19 cellular contexts compared by ENCODE assay signal in the genomic region with DNA sequence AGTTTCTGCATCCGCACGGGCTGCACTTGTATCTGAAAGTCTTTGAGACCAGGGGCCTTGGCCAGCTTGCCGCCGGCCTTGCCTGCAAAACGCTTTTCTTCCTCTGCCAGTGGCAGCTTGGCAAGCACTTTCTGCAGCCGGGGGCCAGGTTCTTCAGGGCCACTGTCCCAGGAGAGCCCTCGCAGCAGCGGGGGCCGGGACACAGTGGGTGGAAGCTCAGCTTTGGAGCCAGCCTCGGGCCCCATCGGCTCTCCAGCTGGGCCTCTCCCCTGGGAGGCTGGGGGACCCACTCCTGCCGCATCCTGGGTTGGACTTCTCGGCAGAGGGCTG. TPM values are rescaled to one million over a fixed set of nuclear protein-coding genes. Genes with fewer than 3 reads are reported as not detected.
DNase-seq lines count a peak whose midpoint lies in the region; FAIRE-seq and TF ChIP-seq lines count a peak whose summit lies in the region.
"Had no signal": no experiment of that assay in that cellular context is flagged by ENCODE, and none has a peak within 500 bp of the region (broad histone marks: within the 10 kb centered on the region; RNA-seq: fewer than 3 reads in every experiment).

No MANE protein-coding gene starts in this region.

- H4K91ac ChIP-seq in H1 (replicated peaks; ENCODE audit: insufficient read length, low read length): no peak overlapping the region

- peak overlapping the region; percentile 57; the same call in 1 of the 2 replicates for H4K8ac ChIP-seq in H1 (ENCODE audit: extremely low read depth, insufficient read depth, low read length)

- no peak for FAIRE-seq in H1 (lab: Jason Lieb, UNC)
- FAIRE-seq: colon, islet of Langerhans had no signal

- H3K79me2 ChIP-seq in H1 (ENCODE audit: control insufficient read depth in 1 of 2, insufficient read depth in 2 of 2, low read length in 2 of 2): no peaks in the 10 kb centered on the region

- H3K27me3 ChIP-seq in H1 (replicated peaks in 1 of 4; ENCODE audit: control insufficient read depth in 3 of 4, extremely low read depth in 1 of 4, insufficient read depth in 3 of 4, low read length in 3 of 4): no peaks in the 10 kb centered on the region
- no peaks in the 10 kb centered on the region for H3K27me3 ChIP-seq in neutrophil
- H3K27me3 ChIP-seq in tibial artery: no peaks in the 10 kb centered on the region

- H2BK120ac ChIP-seq in H1 (replicated peaks; ENCODE audit: low read depth, low read length): no peak overlapping the region

- CTCF ChIA-PET in H1 (lab: Charles Lee; ENCODE audit: partially characterized antibody): interaction anchor here (0.6 to 6.2 kb wide), 24 partner anchors 8 to 220 kb away, joined by 3 to 64 read pairs (median 4); partner anchors contain the start of gene RNF141

- H2AK5ac ChIP-seq in H1 (ENCODE audit: low read depth, low read length): no peak overlapping the region

- H3K56ac ChIP-seq in H1 (replicated peaks; ENCODE audit: insufficient read length, low read depth, low read length): no peak overlapping the region

- H2AFZ ChIP-seq in H1 (ENCODE audit: low read length): no peak overlapping the region

- no peak overlapping the region for H3K18ac ChIP-seq in H1 (ENCODE audit: extremely low read depth, low read length)

- no peak overlapping the region for H3K4me2 ChIP-seq in H1 (ENCODE audit: insufficient read depth in 1 of 2, low read depth in 2 of 2, low read length in 2 of 2)

- H3K23ac ChIP-seq in H1 (ENCODE audit: insufficient read length): no peak overlapping the region

- H3K79me1 ChIP-seq in H1 (ENCODE audit: low read depth, low read length): no peaks in the 10 kb centered on the region

- H3K9me3 ChIP-seq in SK-N-MC (ENCODE audit: low read depth, low read length) (no peaks in the 10 kb centered on the region), H1 (ENCODE audit: insufficient read depth in 2 of 2, low read depth in 1 of 2, low read length in 1 of 2) (no peaks in the 10 kb centered on the region), neutrophil (no peaks in the 10 kb centered on the region), tibial artery (no peaks in the 10 kb centered on the region)
- H3K9me3 ChIP-seq: Caco-2 had no signal

- no peaks in the 10 kb centered on the region for H3K23me2 ChIP-seq in H1 (ENCODE audit: low read depth, low read length)

- no peak overlapping the region for H2BK15ac ChIP-seq in H1 (ENCODE audit: low read length)

- TF ChIP-seq EP300 in H1 (IDR thresholded peaks at IDR 0.05; ENCODE audit: borderline replicate concordance in 1 of 2, low read depth in 2 of 2, low read length in 2 of 2): no peak

- no peak overlapping the region for H2BK12ac ChIP-seq in H1 (ENCODE audit: low read depth, low read length)

- no peaks in the 10 kb centered on the region for H3K36me3 ChIP-seq in SK-N-MC (ENCODE audit: insufficient read depth, low read length)
- H3K36me3 ChIP-seq in H1 (ENCODE audit: control insufficient read depth in 2 of 4, insufficient read depth in 4 of 4, low read length in 3 of 4): no peaks in the 10 kb centered on the region
- no peaks in the 10 kb centered on the region for H3K36me3 ChIP-seq in neutrophil
- H3K36me3 ChIP-seq in tibial artery: peaks cover 59 to 74% (median 62%) of the 10 kb centered on the region in 3 donors

- intact Hi-C loops in tibial artery (cut with DNase I; ENCODE audit: low total_unique reads): no loop called here

- no peak overlapping the region for H3K4ac ChIP-seq in H1 (replicated peaks; ENCODE audit: insufficient read length, low read depth, low read length)

- H3K9ac ChIP-seq in SK-N-MC (ENCODE audit: insufficient read length) (peak overlapping the region; percentile 10), H1 (replicated peaks in 1 of 4; ENCODE audit: extremely low read depth in 1 of 4, low read depth in 3 of 4, low read length in 3 of 4) (no peak overlapping the region)

- DNase-seq in SK-N-MC (ENCODE audit: low read depth, low spot score) (no peak), H1 (ENCODE audit: low read depth in 1 of 2, low spot score in 2 of 2) (peak in 1 of 2 experiments; percentile 44), tibial artery (peak in 1 of 2 donors; percentile 88), NCI-H1417 (lab: John Stamatoyannopoulos, UW) (no peak), NOMO-1 (lab: John Stamatoyannopoulos, UW; ENCODE audit: unreplicated experiment in 2 of 2) (no peak), NCI-H69 (lab: John Stamatoyannopoulos, UW) (no peak)
- DNase-seq in activated CD4-positive, CD25-positive, alpha-beta regulatory T cell (lab: John Stamatoyannopoulos, UW): no peak
- DNase-seq: activated CD4-positive, alpha-beta T cell treated with anti-CD3 and anti-CD28 coated beads, Interleukin-2, amount 50 U/mL, for 1 hour; activated naive CD4-positive, alpha-beta T cell treated with anti-CD3 and anti-CD28 coated beads for 36 hours; Caco-2; mesenchymal stem cell; NCI-H1092; NCI-H2081 treated with DMSO at 0.1 percent for 48 hours; NCI-H446 treated with DMSO at 0.1 percent for 48 hours had no signal

- H2BK5ac ChIP-seq in H1 (ENCODE audit: low read depth, low read length): no peak overlapping the region

- POLR2A ChIA-PET in H1 (lab: Charles Lee; ENCODE audit: partially characterized antibody): interaction anchor here (1.1 to 1.9 kb wide), 2 partner anchors 12 to 108 kb away, joined by 3 to 6 read pairs; no protein-coding TSS in a partner anchor

- no peak for TF ChIP-seq RAD21 in H1 (IDR thresholded peaks at IDR 0.05 in 1 of 2, conservative IDR thresholded peaks at IDR 0.05 in 1 of 2; ENCODE audit: low read depth in 2 of 2, low read length in 2 of 2)

- H4K20me1 ChIP-seq in H1 (replicated peaks in 1 of 2; ENCODE audit: control insufficient read depth in 1 of 2, insufficient read depth in 2 of 2, low read length in 2 of 2): no peaks in the 10 kb centered on the region

- H2BK20ac ChIP-seq in H1 (ENCODE audit: low read length): no peak overlapping the region

- H3K27ac ChIP-seq in SK-N-MC: no peak overlapping the region
- no peak overlapping the region for H3K27ac ChIP-seq in H1 (ENCODE audit: low read depth, low read length)
- peak overlapping the region; percentile 98 for H3K27ac ChIP-seq in neutrophil
- peak overlapping the region; percentile 89 for H3K27ac ChIP-seq in tibial artery

- no peak overlapping the region for H4K5ac ChIP-seq in H1 (ENCODE audit: insufficient read length, low read depth, low read length)

- H3K4me3 ChIP-seq in SK-N-MC (no peak overlapping the region), H1 (ENCODE audit: extremely low read depth in 1 of 4, insufficient read depth in 2 of 4, low read depth in 3 of 4, low read length in 4 of 4) (no peak overlapping the region), neutrophil (ENCODE audit: low read depth in 1 of 2, low read length in 1 of 2) (no peak overlapping the region), tibial artery (no peak overlapping the region)

- no peak overlapping the region for H3K14ac ChIP-seq in H1 (ENCODE audit: insufficient read length)

- no peak for TF ChIP-seq POLR2A in H1 (IDR thresholded peaks at IDR 0.05; ENCODE audit: control extremely low read depth in 1 of 2, low read depth in 2 of 2, low read length in 2 of 2)

- TF ChIP-seq CTCF in H1 (IDR thresholded peaks at IDR 0.05; ENCODE audit: control extremely low read depth in 1 of 3, insufficient read depth in 1 of 3, low read depth in 1 of 3, low read length in 3 of 3) (no peak), neutrophil (IDR thresholded peaks at IDR 0.05) (no peak), tibial artery (IDR thresholded peaks at IDR 0.05) (no peak)

- WGBS in H1 (ENCODE audit: extremely low coverage in 1 of 2, insufficient coverage in 1 of 2, insufficient read length in 1 of 2, insufficient replicate concordance in 2 of 2, low coverage in 1 of 2, low lambda C conversion rate in 2 of 2, missing lambda C conversion rate in 1 of 2), 2 experiments: 88% methylated on average over 13 of the region's 13 CpGs; no CpG with 5 or more reads in 1 of the 2 experiments

- H3K4me1 ChIP-seq in H1 (replicated peaks in 1 of 4; ENCODE audit: control insufficient read depth in 3 of 4, insufficient read depth in 4 of 4, low read length in 3 of 4) (no peaks in the 10 kb centered on the region; a peak in 1 of 7 replicates), neutrophil (ENCODE audit: control insufficient read depth in 1 of 2, insufficient read depth in 1 of 2, low read depth in 1 of 2, low read length in 1 of 2) (peaks cover 59 to 60% of the 10 kb centered on the region in 2 experiments), tibial artery (peaks cover 0 to 67% (median 48%) of the 10 kb centered on the region in 4 donors)

TF ChIP-seq in H1, 55 proteins besides CTCF, POLR2A, EP300 and RAD21:
- TF ChIP-seq CBX8 (IDR thresholded peaks at IDR 0.05; ENCODE audit: borderline replicate concordance, low read depth, low read length): no peak
- no peak for TF ChIP-seq TAF7 (optimal IDR thresholded peaks at IDR 0.05; ENCODE audit: borderline replicate concordance, low read depth, low read length)
- no peak for TF ChIP-seq CREB1 (IDR thresholded peaks at IDR 0.05)
- TF ChIP-seq TEAD4 (IDR thresholded peaks at IDR 0.05; ENCODE audit: low read depth, low read length): no peak
- TF ChIP-seq, protein P1, sequence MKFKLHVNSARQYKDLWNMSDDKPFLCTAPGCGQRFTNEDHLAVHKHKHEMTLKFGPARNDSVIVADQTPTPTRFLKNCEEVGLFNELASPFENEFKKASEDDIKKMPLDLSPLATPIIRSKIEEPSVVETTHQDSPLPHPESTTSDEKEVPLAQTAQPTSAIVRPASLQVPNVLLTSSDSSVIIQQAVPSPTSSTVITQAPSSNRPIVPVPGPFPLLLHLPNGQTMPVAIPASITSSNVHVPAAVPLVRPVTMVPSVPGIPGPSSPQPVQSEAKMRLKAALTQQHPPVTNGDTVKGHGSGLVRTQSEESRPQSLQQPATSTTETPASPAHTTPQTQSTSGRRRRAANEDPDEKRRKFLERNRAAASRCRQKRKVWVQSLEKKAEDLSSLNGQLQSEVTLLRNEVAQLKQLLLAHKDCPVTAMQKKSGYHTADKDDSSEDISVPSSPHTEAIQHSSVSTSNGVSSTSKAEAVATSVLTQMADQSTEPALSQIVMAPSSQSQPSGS (IDR thresholded peaks at IDR 0.05; ENCODE audit: low read length): no peak

RNA-seq across cellular contexts. Expression of gene LYVE1, which starts 57.5 kb away (rescaled TPM):
- total RNA-seq in H1 (2021; fragmentation: NEBNext Ultra II Directional; extraction: Animal tissue kit (Norgen Biotek cat#: 25700)): 0.09 TPM in 1 of 2 replicates, not detected in the other
- polyA plus RNA-seq in H1 (2011; rRNA removed): not detected in 2 replicates
- 0.05 TPM for polyA plus RNA-seq in H1 (2011; cell fraction: cytosol; rRNA removed)
- polyA plus RNA-seq in H1 (2011; cell fraction: nucleus; rRNA removed): 0.11 TPM
- 0.13 to 0.21 TPM in 2 of 4 replicates, not detected in the others for polyA plus RNA-seq in H1 (2012, experiment 1 of 2)
- not detected for polyA plus RNA-seq in H1 (2012, experiment 2 of 2)
- 0.04 TPM for polyA plus RNA-seq in H1 (2013, experiment 1 of 2)
- 0.07 TPM for polyA plus RNA-seq in H1 (2013, experiment 2 of 2)
- polyA minus RNA-seq in H1 (2011; rRNA and poly(A)+ RNA removed): 0.10 TPM in 1 of 2 replicates, not detected in the other
- not detected for polyA minus RNA-seq in H1 (2011; cell fraction: cytosol; rRNA and poly(A)+ RNA removed)
- not detected for polyA minus RNA-seq in H1 (2011; cell fraction: nucleus; rRNA and poly(A)+ RNA removed)
- total RNA-seq: activated naive CD4-positive, alpha-beta T cell treated with anti-CD3 and anti-CD28 coated beads for 36 hours; Caco-2; Daoy had no signal
- polyA plus RNA-seq: neural cell had no signal

Comparison
In these comparisons a context has a peak if more than half of its experiments do, and no peak if none do; other contexts are left out.
1. H3K27ac ChIP-seq: peak in neutrophil (single experiment) and tibial artery (2 of 2); none in SK-N-MC (single experiment) and H1 (single experiment).